Comparison of ENCODE assay signal across 10 cellular contexts in genomic region chr20:47332381-47333206, GRCh38. TPM values are rescaled to one million over a fixed set of nuclear protein-coding genes. Genes with fewer than 3 reads are reported as not detected.
DNase-seq lines count a peak whose midpoint lies in the region; ATAC-seq and TF ChIP-seq lines count a peak whose summit lies in the region.
"Had no signal": no experiment of that assay in that cellular context is flagged by ENCODE, and none has a peak within 500 bp of the region (broad histone marks: within the 10 kb centered on the region; RNA-seq: fewer than 3 reads in every experiment).

No MANE protein-coding gene starts in this region.

- WGBS in tibial nerve, 2 donors, result 85% methylated on average over 8 of the region's 8 CpGs

- TF ChIP-seq EP300 in tibial nerve (IDR thresholded peaks at IDR 0.05), result no peak

- no peak overlapping the region for H3K4me3 Mint-ChIP-seq in naive B cell
- H3K4me3 Mint-ChIP-seq: IgD-negative memory B cell had no signal

- no peaks in the 10 kb centered on the region for H3K36me3 ChIP-seq in tibial nerve

- H3K4me3 ChIP-seq in tibial nerve, result no peak overlapping the region

- H3K36me3 Mint-ChIP-seq in activated naive CD4-positive, alpha-beta T cell treated with anti-CD3 and anti-CD28 coated beads, Interleukin-2, amount 50 U/mL, for 72 hours, result peaks cover 11 to 22% of the 10 kb centered on the region in 2 donors
- peaks cover 28 to 29% of the 10 kb centered on the region in 2 donors for H3K36me3 Mint-ChIP-seq in naive B cell

- H3K27ac Mint-ChIP-seq in activated naive CD4-positive, alpha-beta T cell treated with anti-CD3 and anti-CD28 coated beads, Interleukin-2, amount 50 U/mL, for 72 hours, result peak overlapping the region; percentile 51 to 55
- H3K27ac Mint-ChIP-seq in naive B cell, result peak overlapping the region in 5 of 6 donors; percentile 18 to 92 (median 51)

- no peaks in the 10 kb centered on the region for H3K27me3 ChIP-seq in tibial nerve

- DNase-seq in activated naive CD4-positive, alpha-beta T cell treated with anti-CD3 and anti-CD28 coated beads, Interleukin-2, amount 50 U/mL, for 72 hours (ENCODE audit: low spot score in 2 of 2), result no peak
- no peak for DNase-seq in activated naive CD4-positive, alpha-beta T cell treated with Interleukin-2 at 50 U/mL for 16 hours
- DNase-seq in naive B cell (no peak), tibial nerve (ENCODE audit: low spot score in 2 of 2) (no peak), activated gamma-delta T cell treated with Interleukin-2 at 50 U/mL for 16 hours (no peak)
- DNase-seq: NCI-H446 treated with DMSO at 0.1 percent for 48 hours had no signal

- no peak for ATAC-seq in activated naive CD4-positive, alpha-beta T cell treated with anti-CD3 and anti-CD28 coated beads, Interleukin-2, amount 50 U/mL, for 72 hours
- ATAC-seq in naive B cell (ENCODE audit: low read depth in 2 of 2) (no peak), HG03469 (IDR thresholded peaks at IDR 0.05; ENCODE audit: unreplicated experiment) (no peak), esophagus mucosa (no peak)

- H3K27ac ChIP-seq in cingulate gyrus (ENCODE audit: low read depth, low read length) (peak overlapping the region; percentile 93), tibial nerve (peak overlapping the region; percentile 26 to 94 (median 83))

- H3K27me3 Mint-ChIP-seq in naive B cell, result no peaks in the 10 kb centered on the region
- H3K27me3 Mint-ChIP-seq: IgD-negative memory B cell had no signal

- TF ChIP-seq POLR2A in tibial nerve (IDR thresholded peaks at IDR 0.05), result no peak

- peaks cover 0 to 92% (median 50%) of the 10 kb centered on the region in 4 donors for H3K4me1 ChIP-seq in tibial nerve

- H3K9me3 Mint-ChIP-seq in activated naive CD4-positive, alpha-beta T cell treated with anti-CD3 and anti-CD28 coated beads, Interleukin-2, amount 50 U/mL, for 72 hours, result no peaks in the 10 kb centered on the region
- no peaks in the 10 kb centered on the region for H3K9me3 Mint-ChIP-seq in naive B cell
- H3K9me3 Mint-ChIP-seq: IgD-negative memory B cell had no signal

- H3K4me1 Mint-ChIP-seq in naive B cell, result peaks cover 33 to 63% (median 60%) of the 10 kb centered on the region in 3 donors

- no peak for TF ChIP-seq CTCF in tibial nerve (IDR thresholded peaks at IDR 0.05)

- no peaks in the 10 kb centered on the region for H3K9me3 ChIP-seq in tibial nerve

RNA-seq across cellular contexts. Expression of gene ZMYND8, which starts 23.9 kb away (rescaled TPM):
- total RNA-seq in activated naive CD4-positive, alpha-beta T cell treated with anti-CD3 and anti-CD28 coated beads, Interleukin-2, amount 50 U/mL, for 72 hours, result 10 to 100 TPM; 35.7 to 46.4 TPM
- 10 to 100 TPM in 4 of 6 donors, 1 to 10 TPM in 2; 2.7 to 22.7 (median 12.1) TPM for polyA plus RNA-seq in naive B cell (ENCODE audit: low read depth in 6 of 6)
- 10 to 100 TPM; 45.3 to 69.9 (median 49.8) TPM for total RNA-seq in tibial nerve
- 27.4 TPM for total RNA-seq in esophagus mucosa
